ENCODE assay signal across 21 cellular contexts in the genomic region with DNA sequence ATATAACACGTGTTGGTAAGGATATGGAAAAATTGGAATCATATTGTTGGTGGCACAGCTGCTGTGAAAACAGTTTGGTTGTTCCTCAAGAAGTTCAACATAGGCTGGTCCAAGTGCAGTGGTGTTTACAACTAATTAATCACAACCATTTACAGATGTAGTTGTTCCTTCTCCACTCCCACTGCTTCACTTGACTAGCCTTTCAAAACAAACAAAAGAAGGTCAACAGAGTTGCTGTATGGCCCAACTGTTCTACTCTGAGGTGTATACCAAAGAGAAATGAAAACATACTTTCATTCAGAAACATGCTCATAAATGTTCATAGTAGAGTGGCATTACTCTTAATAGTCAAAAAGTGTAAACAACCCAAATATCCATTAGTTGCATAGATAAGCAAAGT.
"Had no signal": no experiment of that assay in that cellular context is flagged by ENCODE, and none has a peak within 500 bp of the region (broad histone marks: within the 10 kb centered on the region; RNA-seq: fewer than 3 reads in every experiment).

No MANE protein-coding gene starts in this region.

- H3K9me3 Mint-ChIP-seq: activated CD4-positive, alpha-beta T cell treated with anti-CD3 and anti-CD28 coated beads, Interleukin-2, amount 10 ng/mL, durations not matched to agents 24 days and 14 days; activated naive CD4-positive, alpha-beta T cell treated with anti-CD3 and anti-CD28 coated beads for 36 hours; activated T-helper 2 cell treated with anti-CD3 and anti-CD28 coated beads, Interferon-gamma antibody, Interleukin-2, Interleukin-4, amounts not matched to agents 10 μg/mL and 5 μg/mL and 100 μg/mL, durations not matched to agents 14 hours and 24 hours and 36 hours; naive thymus-derived CD8-positive, alpha-beta T cell; type B pancreatic cell had no signal

- H3K27me3 Mint-ChIP-seq: activated CD4-positive, alpha-beta T cell treated with anti-CD3 and anti-CD28 coated beads, Interleukin-2, amount 10 ng/mL, durations not matched to agents 24 days and 14 days; naive thymus-derived CD8-positive, alpha-beta T cell; progenitor cell of endocrine pancreas; type B pancreatic cell had no signal

- H3K4me3 Mint-ChIP-seq: activated CD4-positive, alpha-beta T cell treated with anti-CD3 and anti-CD28 coated beads, Interleukin-2, amount 10 ng/mL, durations not matched to agents 24 days and 14 days; activated CD8-positive, alpha-beta T cell treated with anti-CD3 and anti-CD28 coated beads, Interleukin-2, amount 10 ng/mL, durations not matched to agents 7 days and 5 days; activated naive CD4-positive, alpha-beta T cell treated with anti-CD3 and anti-CD28 coated beads for 36 hours; naive thymus-derived CD8-positive, alpha-beta T cell; type B pancreatic cell had no signal

- H3K4me3 ChIP-seq: colonic mucosa, dorsolateral prefrontal cortex, esophagus muscularis mucosa, gastroesophageal sphincter, heart right ventricle, left lung, lung, spleen, testis, vagina had no signal

- H3K27ac Mint-ChIP-seq: activated CD4-positive, alpha-beta T cell treated with anti-CD3 and anti-CD28 coated beads, Interleukin-2, amount 10 ng/mL, durations not matched to agents 24 days and 14 days; activated CD8-positive, alpha-beta T cell treated with anti-CD3 and anti-CD28 coated beads, Interleukin-2, amount 10 ng/mL, durations not matched to agents 7 days and 5 days; activated naive CD4-positive, alpha-beta T cell treated with anti-CD3 and anti-CD28 coated beads for 36 hours; activated T-helper 2 cell treated with anti-CD3 and anti-CD28 coated beads, Interferon-gamma antibody, Interleukin-2, Interleukin-4, amounts not matched to agents 10 μg/mL and 5 μg/mL and 100 μg/mL, durations not matched to agents 14 hours and 24 hours and 36 hours; progenitor cell of endocrine pancreas; type B pancreatic cell had no signal

- ATAC-seq: activated CD4-positive, CD25-positive, alpha-beta regulatory T cell treated with anti-CD3 and anti-CD28 coated beads, Interleukin-2, amount 50 U/mL, for 24 hours; activated CD8-positive, alpha-beta T cell treated with anti-CD3 and anti-CD28 coated beads, Interleukin-2, amount 10 ng/mL, durations not matched to agents 7 days and 5 days; gastroesophageal sphincter; heart right ventricle; left lung; naive thymus-derived CD8-positive, alpha-beta T cell had no signal

- DNase-seq: activated CD4-positive, alpha-beta T cell treated with anti-CD3 and anti-CD28 coated beads, Interleukin-2, amount 10 ng/mL, durations not matched to agents 24 days and 14 days; activated CD8-positive, alpha-beta T cell treated with anti-CD3 and anti-CD28 coated beads, Interleukin-2, amount 10 ng/mL, durations not matched to agents 7 days and 5 days; activated naive CD4-positive, alpha-beta T cell treated with anti-CD3 and anti-CD28 coated beads for 36 hours; amygdala; colonic mucosa; dorsolateral prefrontal cortex; heart right ventricle; left lung; naive thymus-derived CD8-positive, alpha-beta T cell; spleen; stimulated activated CD4-positive, alpha-beta T cell treated with anti-CD3 and anti-CD28 coated beads, Interleukin-4, amount 100 ng/mL, for 1 hour; stimulated activated naive CD4-positive, alpha-beta T cell; testis had no signal
